Comparison of ENCODE assay signal across 1 cellular context in the genomic region with DNA sequence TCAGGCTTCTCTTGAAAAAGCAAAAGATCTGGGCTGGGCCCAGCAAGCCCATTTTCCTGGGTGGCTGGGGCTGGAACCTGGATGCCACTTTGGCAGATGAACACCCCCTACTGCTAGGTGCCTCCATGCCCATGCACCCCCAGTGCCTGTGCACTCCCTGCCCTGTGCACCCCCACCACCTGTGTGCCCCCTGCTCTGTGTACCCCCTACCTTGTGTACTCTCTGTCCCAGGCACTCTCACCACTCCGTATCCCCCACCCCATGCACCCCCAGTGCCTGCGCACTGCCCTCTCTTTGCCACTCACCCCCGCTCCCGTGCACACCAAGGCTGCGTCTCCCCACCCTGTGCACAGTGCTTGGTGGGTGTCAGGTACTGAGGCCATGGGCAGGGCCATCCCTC.
TF ChIP-seq lines count a peak whose summit lies in the region.

No MANE protein-coding gene starts in this region.

TF ChIP-seq in H1, 55 proteins besides CTCF, POLR2A, EP300 and RAD21:
- TF ChIP-seq SP1 (IDR thresholded peaks at IDR 0.05; ENCODE audit: low read depth, low read length) (no peak), NRF1 (IDR thresholded peaks at IDR 0.05; ENCODE audit: low read depth, low read length) (no peak), KDM5A (IDR thresholded peaks at IDR 0.05; ENCODE audit: low read length) (no peak)
